24 cellular contexts compared by ENCODE assay signal in the genomic region with DNA sequence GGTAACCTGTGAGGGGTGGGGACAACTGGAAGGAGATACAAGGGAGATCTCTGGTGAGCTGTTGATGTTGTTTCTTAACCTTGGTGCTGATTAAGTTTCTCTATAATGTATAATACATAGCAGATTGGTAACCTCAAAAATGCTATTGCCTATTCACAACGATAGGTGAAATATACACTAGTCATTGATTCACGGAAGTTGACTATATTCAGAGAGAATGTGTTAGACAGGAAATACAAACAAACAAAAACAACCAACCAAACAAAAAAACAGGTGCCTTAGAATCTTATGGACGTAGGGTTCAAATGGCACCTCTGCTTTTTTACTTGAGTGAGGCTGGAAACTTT. TPM values are rescaled to one million over a fixed set of nuclear protein-coding genes. Genes with fewer than 3 reads are reported as not detected.
"Had no signal": no experiment of that assay in that cellular context is flagged by ENCODE, and none has a peak within 500 bp of the region (broad histone marks: within the 10 kb centered on the region; RNA-seq: fewer than 3 reads in every experiment).

No MANE protein-coding gene starts in this region.

- H3K36me3 Mint-ChIP-seq: activated naive CD8-positive, alpha-beta T cell treated with anti-CD3 and anti-CD28 coated beads for 36 hours; stimulated activated effector memory CD8-positive, alpha-beta T cell treated with anti-CD3 and anti-CD28 coated beads, Interleukin-12 subunit alpha, Interleukin-12 subunit beta, amount 100 ng/mL, for 72 hours had no signal

- DNase-seq: activated CD8-positive, alpha-beta memory T cell treated with anti-CD3 and anti-CD28 coated beads for 24 hours; activated CD8-positive, alpha-beta memory T cell treated with anti-CD3 and anti-CD28 coated beads, Interleukin-2, amount 50 U/mL, for 4 hours; activated naive CD4-positive, alpha-beta T cell; activated naive CD8-positive, alpha-beta T cell treated with anti-CD3 and anti-CD28 coated beads for 36 hours; activated T-cell treated with anti-CD3 and anti-CD28 coated beads, Interleukin-2, amount 50 U/mL, for 24 hours; gastrocnemius medialis; hypothalamus; left ventricle myocardium superior; mesendoderm; mucosa of descending colon; nephron progenitor cell; pancreas; psoas muscle; right cardiac atrium; stimulated activated CD4-positive, alpha-beta T cell treated with anti-CD3 and anti-CD28 coated beads, Interleukin-1b, Interleukin-23, amount 100 ng/mL, for 48 hours; stimulated activated naive CD8-positive, alpha-beta T cell treated with anti-CD3 and anti-CD28 coated beads, Interleukin-15, amount 100 ng/mL, for 72 hours; T-helper 1 cell; uterus had no signal

- H3K4me3 Mint-ChIP-seq: activated naive CD8-positive, alpha-beta T cell treated with anti-CD3 and anti-CD28 coated beads for 36 hours; activated T-cell treated with anti-CD3 and anti-CD28 coated beads, Interleukin-2, amount 50 U/mL, for 24 hours; activated T-helper 17 cell treated with anti-CD3 and anti-CD28 coated beads, Interleukin-2, amount 50 U/mL, for 72 hours; nephron progenitor cell; stimulated activated effector memory CD8-positive, alpha-beta T cell treated with anti-CD3 and anti-CD28 coated beads, Interleukin-12 subunit alpha, Interleukin-12 subunit beta, amount 100 ng/mL, for 72 hours; stimulated activated naive CD8-positive, alpha-beta T cell treated with anti-CD3 and anti-CD28 coated beads, Interleukin-15, amount 100 ng/mL, for 72 hours had no signal

- H3K4me1 Mint-ChIP-seq: activated naive CD8-positive, alpha-beta T cell treated with anti-CD3 and anti-CD28 coated beads for 36 hours; activated T-helper 17 cell treated with anti-CD3 and anti-CD28 coated beads, Interleukin-2, amount 50 U/mL, for 72 hours; stimulated activated effector memory CD8-positive, alpha-beta T cell treated with anti-CD3 and anti-CD28 coated beads, Interleukin-12 subunit alpha, Interleukin-12 subunit beta, amount 100 ng/mL, for 72 hours; stimulated activated naive CD8-positive, alpha-beta T cell treated with anti-CD3 and anti-CD28 coated beads, Interleukin-15, amount 100 ng/mL, for 72 hours had no signal

- H3K27me3 ChIP-seq: gastrocnemius medialis, pancreas, tibial nerve, uterus had no signal

- H3K4me3 ChIP-seq: cardiac muscle cell, esophagus muscularis mucosa, gastrocnemius medialis, mucosa of descending colon, pancreas, psoas muscle, tibial nerve, uterus had no signal

- ATAC-seq: activated T-helper 17 cell treated with anti-CD3 and anti-CD28 coated beads, Interleukin-2, amount 50 U/mL, for 72 hours; gastrocnemius medialis; left ventricle myocardium superior; mucosa of descending colon; psoas muscle; right cardiac atrium; stimulated activated effector memory CD8-positive, alpha-beta T cell treated with anti-CD3 and anti-CD28 coated beads, Interleukin-12 subunit alpha, Interleukin-12 subunit beta, amount 100 ng/mL, for 72 hours; stimulated activated naive CD8-positive, alpha-beta T cell treated with anti-CD3 and anti-CD28 coated beads, Interleukin-15, amount 100 ng/mL, for 72 hours had no signal

- H3K4me1 ChIP-seq: esophagus muscularis mucosa, gastrocnemius medialis, psoas muscle, tibial nerve, uterus had no signal

- H3K27ac Mint-ChIP-seq: activated naive CD8-positive, alpha-beta T cell treated with anti-CD3 and anti-CD28 coated beads for 36 hours; activated T-cell treated with anti-CD3 and anti-CD28 coated beads, Interleukin-2, amount 50 U/mL, for 24 hours; activated T-helper 17 cell treated with anti-CD3 and anti-CD28 coated beads, Interleukin-2, amount 50 U/mL, for 72 hours; nephron progenitor cell; stimulated activated effector memory CD8-positive, alpha-beta T cell treated with anti-CD3 and anti-CD28 coated beads, Interleukin-12 subunit alpha, Interleukin-12 subunit beta, amount 100 ng/mL, for 72 hours; stimulated activated naive CD8-positive, alpha-beta T cell treated with anti-CD3 and anti-CD28 coated beads, Interleukin-15, amount 100 ng/mL, for 72 hours had no signal

- H3K27ac ChIP-seq: cardiac muscle cell, esophagus muscularis mucosa, gastrocnemius medialis, psoas muscle, tibial nerve, uterus had no signal

- H3K9me3 Mint-ChIP-seq: activated naive CD8-positive, alpha-beta T cell treated with anti-CD3 and anti-CD28 coated beads for 36 hours; activated T-cell treated with anti-CD3 and anti-CD28 coated beads, Interleukin-2, amount 50 U/mL, for 24 hours; activated T-helper 17 cell treated with anti-CD3 and anti-CD28 coated beads, Interleukin-2, amount 50 U/mL, for 72 hours; nephron progenitor cell; stimulated activated effector memory CD8-positive, alpha-beta T cell treated with anti-CD3 and anti-CD28 coated beads, Interleukin-12 subunit alpha, Interleukin-12 subunit beta, amount 100 ng/mL, for 72 hours; stimulated activated naive CD8-positive, alpha-beta T cell treated with anti-CD3 and anti-CD28 coated beads, Interleukin-15, amount 100 ng/mL, for 72 hours had no signal

- H3K36me3 ChIP-seq: cardiac muscle cell, esophagus muscularis mucosa, gastrocnemius medialis, pancreas, tibial nerve, uterus had no signal

- H3K9me3 ChIP-seq: esophagus muscularis mucosa, gastrocnemius medialis, mucosa of descending colon, pancreas, psoas muscle, tibial nerve, uterus had no signal

RNA-seq across cellular contexts. Expression of gene HSD17B2, which starts 21.5 kb away (rescaled TPM):
- total RNA-seq: activated naive CD8-positive, alpha-beta T cell treated with anti-CD3 and anti-CD28 coated beads for 36 hours; activated T-helper 17 cell treated with anti-CD3 and anti-CD28 coated beads, Interleukin-2, amount 50 U/mL, for 72 hours; cardiac muscle cell; esophagus muscularis mucosa; left ventricle myocardium superior; psoas muscle; right cardiac atrium; skeletal muscle tissue; tibial nerve had no signal
- polyA plus RNA-seq: cardiac muscle cell, right cardiac atrium had no signal

RNA-seq across cellular contexts. Expression of gene SDR42E1, which starts 45.3 kb away (rescaled TPM):
- polyA plus RNA-seq: cardiac muscle cell had no signal
